3 cellular contexts compared by ENCODE assay signal in genomic region chr2:96067098-96067660, GRCh38. TPM values are rescaled to one million over a fixed set of nuclear protein-coding genes. Genes with fewer than 3 reads are reported as not detected.
"Had no signal": no experiment of that assay in that cellular context is flagged by ENCODE, and none has a peak within 500 bp of the region (broad histone marks: within the 10 kb centered on the region; RNA-seq: fewer than 3 reads in every experiment).

No MANE protein-coding gene starts in this region.

RNA-seq across cellular contexts. Expression of gene ADRA2B, which starts 49.2 kb away (rescaled TPM):
- total RNA-seq: fibroblast of lung, fibroblast of villous mesenchyme, glomerular endothelial cell had no signal
